24 cellular contexts compared by ENCODE assay signal in genomic region chr17:18327093-18327492, GRCh38. TPM values are rescaled to one million over a fixed set of nuclear protein-coding genes. Genes with fewer than 3 reads are reported as not detected.
DNase-seq lines count a peak whose midpoint lies in the region; ATAC-seq and TF ChIP-seq lines count a peak whose summit lies in the region.
"Had no signal": no experiment of that assay in that cellular context is flagged by ENCODE, and none has a peak within 500 bp of the region (broad histone marks: within the 10 kb centered on the region; RNA-seq: fewer than 3 reads in every experiment).

No MANE protein-coding gene starts in this region.

- H3K27ac ChIP-seq in WERI-Rb-1, result 0 out of 2 replicates have a peak overlapping the region, but pooled peaks have one; percentile 29
- H3K27ac ChIP-seq: GM23248 had no signal

- H3K4me3 Mint-ChIP-seq in activated CD4-positive, alpha-beta memory T cell treated with anti-CD3 and anti-CD28 coated beads for 36 hours, result no peak overlapping the region
- no peak overlapping the region for H3K4me3 Mint-ChIP-seq in activated CD4-positive, alpha-beta memory T cell treated with anti-CD3 and anti-CD28 coated beads, Interleukin-2, amount 10 ng/mL, durations not matched to agents 7 days and 5 days
- H3K4me3 Mint-ChIP-seq: CD8-positive, alpha-beta T cell had no signal

- POLR2A ChIA-PET in activated CD4-positive, alpha-beta memory T cell treated with anti-CD3 and anti-CD28 coated beads for 36 hours (lab: Charles Lee), result interaction anchor here (1.0 kb wide), 1 partner anchor 35 kb away, joined by 3 read pairs; no protein-coding TSS in a partner anchor
- POLR2A ChIA-PET in activated CD4-positive, alpha-beta memory T cell treated with anti-CD3 and anti-CD28 coated beads, Interleukin-2, amount 10 ng/mL, durations not matched to agents 7 days and 5 days (lab: Charles Lee), result interaction anchor here (1.4 to 1.6 kb wide), 2 partner anchors 10 to 21 kb away, joined by 5 read pairs; no protein-coding TSS in a partner anchor

- H3K27me3 ChIP-seq in WERI-Rb-1 (ENCODE audit: insufficient read depth, low read depth, severe bottlenecking), result no peaks in the 10 kb centered on the region

- no peak for TF ChIP-seq RAD21 in Ishikawa (IDR thresholded peaks at IDR 0.05; ENCODE audit: low read depth)

- peaks cover 22% of the 10 kb centered on the region for H3K36me3 Mint-ChIP-seq in activated CD4-positive, alpha-beta memory T cell treated with anti-CD3 and anti-CD28 coated beads for 36 hours
- H3K36me3 Mint-ChIP-seq in activated CD4-positive, alpha-beta memory T cell treated with anti-CD3 and anti-CD28 coated beads, Interleukin-2, amount 10 ng/mL, durations not matched to agents 7 days and 5 days (ENCODE audit: low read depth), result peaks cover 49% of the 10 kb centered on the region

- H3K4me3 ChIP-seq in WERI-Rb-1 (ENCODE audit: low read depth, low read length), result no peak overlapping the region
- H3K4me3 ChIP-seq in foreskin fibroblast (ENCODE audit: low read depth in 1 of 2, low read length in 2 of 2), result no peak overlapping the region
- H3K4me3 ChIP-seq: GM23248 had no signal

- H3K9me3 Mint-ChIP-seq in activated CD4-positive, alpha-beta memory T cell treated with anti-CD3 and anti-CD28 coated beads for 36 hours, result no peaks in the 10 kb centered on the region
- H3K9me3 Mint-ChIP-seq in activated CD4-positive, alpha-beta memory T cell treated with anti-CD3 and anti-CD28 coated beads, Interleukin-2, amount 10 ng/mL, durations not matched to agents 7 days and 5 days, result no peaks in the 10 kb centered on the region
- H3K9me3 Mint-ChIP-seq: CD8-positive, alpha-beta T cell had no signal

- TF ChIP-seq CTCF in WERI-Rb-1 (IDR thresholded peaks at IDR 0.05; ENCODE audit: low read depth, low read length), result no peak
- no peak for TF ChIP-seq CTCF in foreskin fibroblast (IDR thresholded peaks at IDR 0.05; ENCODE audit: low read depth, low read length)

- peaks cover 23% of the 10 kb centered on the region for H3K4me1 Mint-ChIP-seq in activated CD4-positive, alpha-beta memory T cell treated with anti-CD3 and anti-CD28 coated beads for 36 hours (ENCODE audit: low read depth)
- peaks cover 26% of the 10 kb centered on the region for H3K4me1 Mint-ChIP-seq in activated CD4-positive, alpha-beta memory T cell treated with anti-CD3 and anti-CD28 coated beads, Interleukin-2, amount 10 ng/mL, durations not matched to agents 7 days and 5 days

- peak; percentile 10 for ATAC-seq in sciatic nerve
- ATAC-seq: CD8-positive, alpha-beta T cell had no signal

- no peak for TF ChIP-seq EP300 in Ishikawa (IDR thresholded peaks at IDR 0.05; ENCODE audit: borderline replicate concordance)

- intact Hi-C loops in activated CD4-positive, alpha-beta memory T cell treated with anti-CD3 and anti-CD28 coated beads for 36 hours (cut with micrococcal nuclease), result no loop called here
- intact Hi-C loops in sciatic nerve (cut with DNase I), result no loop called here

- H3K36me3 ChIP-seq in WERI-Rb-1, result peaks cover 83% of the 10 kb centered on the region

- CTCF ChIA-PET in activated CD4-positive, alpha-beta memory T cell treated with anti-CD3 and anti-CD28 coated beads for 36 hours (lab: Charles Lee), result no interaction called here
- CTCF ChIA-PET in activated CD4-positive, alpha-beta memory T cell treated with anti-CD3 and anti-CD28 coated beads, Interleukin-2, amount 10 ng/mL, durations not matched to agents 7 days and 5 days (lab: Charles Lee), result no interaction called here

- DNase-seq in activated CD4-positive, alpha-beta memory T cell treated with anti-CD3 and anti-CD28 coated beads for 36 hours, result no peak
- DNase-seq in activated CD4-positive, alpha-beta memory T cell treated with anti-CD3 and anti-CD28 coated beads, Interleukin-2, amount 10 ng/mL, durations not matched to agents 7 days and 5 days, result no peak
- DNase-seq in WERI-Rb-1 (peak; percentile 70), sciatic nerve (ENCODE audit: low spot score) (no peak), foreskin fibroblast (no peak), NCI-H510A treated with DMSO at 0.1 percent for 48 hours (lab: John Stamatoyannopoulos, UW) (no peak)
- DNase-seq: AML-193; C1 segment of cervical spinal cord; Calu3; CD8-positive, alpha-beta T cell; DMS153; GM23248; HCEC 1CT; NCI-H1092; NCI-H1436 treated with DMSO at 0.1 percent for 48 hours; NCI-H1930; NCI-H226; NCI-H524; NCI-H774; Right ventricle myocardium superior had no signal

- H3K27ac Mint-ChIP-seq in activated CD4-positive, alpha-beta memory T cell treated with anti-CD3 and anti-CD28 coated beads for 36 hours, result peak overlapping the region; percentile 74
- no peak overlapping the region for H3K27ac Mint-ChIP-seq in activated CD4-positive, alpha-beta memory T cell treated with anti-CD3 and anti-CD28 coated beads, Interleukin-2, amount 10 ng/mL, durations not matched to agents 7 days and 5 days
- H3K27ac Mint-ChIP-seq: CD8-positive, alpha-beta T cell had no signal

- H3K9me3 ChIP-seq in WERI-Rb-1 (ENCODE audit: severe bottlenecking), result no peaks in the 10 kb centered on the region

- H3K27me3 Mint-ChIP-seq in activated CD4-positive, alpha-beta memory T cell treated with anti-CD3 and anti-CD28 coated beads for 36 hours, result no peaks in the 10 kb centered on the region
- no peaks in the 10 kb centered on the region for H3K27me3 Mint-ChIP-seq in activated CD4-positive, alpha-beta memory T cell treated with anti-CD3 and anti-CD28 coated beads, Interleukin-2, amount 10 ng/mL, durations not matched to agents 7 days and 5 days

TF ChIP-seq in Ishikawa, 13 proteins besides CTCF, POLR2A, EP300 and RAD21:
- TF ChIP-seq TAF1 (IDR thresholded peaks at IDR 0.05; ENCODE audit: low read depth) (0 out of 2 replicates have a peak, but pooled peaks have one; percentile 25), USF1 (IDR thresholded peaks at IDR 0.05) (no peak)
TF ChIP-seq in Ishikawa: peak in this region for 1.

RNA-seq across cellular contexts. Expression of gene SMCR8, which starts 12.0 kb away (rescaled TPM):
- total RNA-seq in activated CD4-positive, alpha-beta memory T cell treated with anti-CD3 and anti-CD28 coated beads for 36 hours, result 10 to 100 TPM; 11.1 to 11.3 TPM
- total RNA-seq in activated CD4-positive, alpha-beta memory T cell treated with anti-CD3 and anti-CD28 coated beads, Interleukin-2, amount 10 ng/mL, durations not matched to agents 7 days and 5 days, result 10 to 100 TPM; 27.0 to 27.9 TPM
- 13.4 TPM for total RNA-seq in sciatic nerve

RNA-seq across cellular contexts. Expression of gene TOP3A, which starts 12.3 kb away (rescaled TPM):
- 10 to 100 TPM; 52.4 to 53.0 TPM for total RNA-seq in activated CD4-positive, alpha-beta memory T cell treated with anti-CD3 and anti-CD28 coated beads for 36 hours
- total RNA-seq in activated CD4-positive, alpha-beta memory T cell treated with anti-CD3 and anti-CD28 coated beads, Interleukin-2, amount 10 ng/mL, durations not matched to agents 7 days and 5 days, result 10 to 100 TPM; 51.4 to 54.9 TPM
- total RNA-seq in sciatic nerve, result 37.0 TPM

RNA-seq across cellular contexts. Expression of gene SHMT1, which starts 36.3 kb away (rescaled TPM):
- total RNA-seq in activated CD4-positive, alpha-beta memory T cell treated with anti-CD3 and anti-CD28 coated beads for 36 hours, result 10 to 100 TPM; 49.2 to 49.9 TPM
- total RNA-seq in activated CD4-positive, alpha-beta memory T cell treated with anti-CD3 and anti-CD28 coated beads, Interleukin-2, amount 10 ng/mL, durations not matched to agents 7 days and 5 days, result 10 to 100 TPM; 38.1 to 41.1 TPM
- 28.0 TPM for total RNA-seq in sciatic nerve

RNA-seq across cellular contexts. Expression of gene EVPLL, which starts 50.5 kb away (rescaled TPM):
- not detected for total RNA-seq in activated CD4-positive, alpha-beta memory T cell treated with anti-CD3 and anti-CD28 coated beads for 36 hours
- total RNA-seq in activated CD4-positive, alpha-beta memory T cell treated with anti-CD3 and anti-CD28 coated beads, Interleukin-2, amount 10 ng/mL, durations not matched to agents 7 days and 5 days, result not detected
- total RNA-seq in sciatic nerve, result not detected
- total RNA-seq: A172; CD8-positive, alpha-beta T cell; G401; GM23248; Right ventricle myocardium superior; SK-MEL-5 had no signal
